9 cellular contexts compared by ENCODE assay signal in genomic region chr16:27920391-27920891, GRCh38.
DNase-seq lines count a peak whose midpoint lies in the region; ATAC-seq lines count a peak whose summit lies in the region.
"Had no signal": no experiment of that assay in that cellular context is flagged by ENCODE, and none has a peak within 500 bp of the region (broad histone marks: within the 10 kb centered on the region; RNA-seq: fewer than 3 reads in every experiment).

No MANE protein-coding gene starts in this region.

- peak; percentile 9 for DNase-seq in DMS153 (lab: John Stamatoyannopoulos, UW)
- DNase-seq in NCI-H187 treated with DMSO at 0.1 percent for 48 hours (lab: John Stamatoyannopoulos, UW), result peak; percentile 13
- peak in 39 of 58 donors; percentile 3 to 77 (median 21) for DNase-seq in anterior cingulate cortex (lab: John Stamatoyannopoulos, UW)
- DNase-seq in left kidney (ENCODE audit: low read depth, low spot score), result peak; percentile 82
- DNase-seq in NCI-H128 (lab: John Stamatoyannopoulos, UW; ENCODE audit: unreplicated experiment), result no peak
- DNase-seq in stimulated activated CD4-positive, alpha-beta T cell treated with anti-CD3 and anti-CD28 coated beads, Interleukin-2, amount 100 ng/mL, for 48 hours, result no peak
- no peak for DNase-seq in activated naive CD4-positive, alpha-beta T cell treated with anti-CD3 and anti-CD28 coated beads for 36 hours
- no peak for DNase-seq in stimulated activated effector memory CD8-positive, alpha-beta T cell treated with anti-CD3 and anti-CD28 coated beads, Interleukin-12 subunit alpha, Interleukin-12 subunit beta, amount 100 ng/mL, for 72 hours (ENCODE audit: low spot score in 2 of 2)
- DNase-seq: activated naive CD8-positive, alpha-beta T cell treated with anti-CD3 and anti-CD28 coated beads, Interleukin-2, amount 10 ng/mL, durations not matched to agents 7 days and 5 days had no signal

- ATAC-seq in stimulated activated effector memory CD8-positive, alpha-beta T cell treated with anti-CD3 and anti-CD28 coated beads, Interleukin-12 subunit alpha, Interleukin-12 subunit beta, amount 100 ng/mL, for 72 hours, result no peak

- no peaks in the 10 kb centered on the region for H3K9me3 Mint-ChIP-seq in activated naive CD4-positive, alpha-beta T cell treated with anti-CD3 and anti-CD28 coated beads for 36 hours
- no peaks in the 10 kb centered on the region for H3K9me3 Mint-ChIP-seq in stimulated activated effector memory CD8-positive, alpha-beta T cell treated with anti-CD3 and anti-CD28 coated beads, Interleukin-12 subunit alpha, Interleukin-12 subunit beta, amount 100 ng/mL, for 72 hours
- H3K9me3 Mint-ChIP-seq: activated naive CD8-positive, alpha-beta T cell treated with anti-CD3 and anti-CD28 coated beads, Interleukin-2, amount 10 ng/mL, durations not matched to agents 7 days and 5 days had no signal

- H3K4me1 Mint-ChIP-seq in activated naive CD4-positive, alpha-beta T cell treated with anti-CD3 and anti-CD28 coated beads for 36 hours (ENCODE audit: low read depth), result peaks cover 2% of the 10 kb centered on the region
- peaks cover 6% of the 10 kb centered on the region for H3K4me1 Mint-ChIP-seq in stimulated activated effector memory CD8-positive, alpha-beta T cell treated with anti-CD3 and anti-CD28 coated beads, Interleukin-12 subunit alpha, Interleukin-12 subunit beta, amount 100 ng/mL, for 72 hours
- H3K4me1 Mint-ChIP-seq: activated naive CD8-positive, alpha-beta T cell treated with anti-CD3 and anti-CD28 coated beads, Interleukin-2, amount 10 ng/mL, durations not matched to agents 7 days and 5 days had no signal

- H3K4me3 Mint-ChIP-seq in activated naive CD4-positive, alpha-beta T cell treated with anti-CD3 and anti-CD28 coated beads for 36 hours, result no peak overlapping the region
- H3K4me3 Mint-ChIP-seq in stimulated activated effector memory CD8-positive, alpha-beta T cell treated with anti-CD3 and anti-CD28 coated beads, Interleukin-12 subunit alpha, Interleukin-12 subunit beta, amount 100 ng/mL, for 72 hours, result no peak overlapping the region
- H3K4me3 Mint-ChIP-seq: activated naive CD8-positive, alpha-beta T cell treated with anti-CD3 and anti-CD28 coated beads, Interleukin-2, amount 10 ng/mL, durations not matched to agents 7 days and 5 days had no signal

- H3K27me3 Mint-ChIP-seq in activated naive CD4-positive, alpha-beta T cell treated with anti-CD3 and anti-CD28 coated beads for 36 hours (ENCODE audit: low read depth), result peaks cover 29% of the 10 kb centered on the region

- CTCF ChIA-PET in activated naive CD4-positive, alpha-beta T cell treated with anti-CD3 and anti-CD28 coated beads for 36 hours (lab: Charles Lee), result no interaction called here

- H3K36me3 Mint-ChIP-seq in activated naive CD4-positive, alpha-beta T cell treated with anti-CD3 and anti-CD28 coated beads for 36 hours (ENCODE audit: low read depth), result no peaks in the 10 kb centered on the region
- H3K36me3 Mint-ChIP-seq in stimulated activated effector memory CD8-positive, alpha-beta T cell treated with anti-CD3 and anti-CD28 coated beads, Interleukin-12 subunit alpha, Interleukin-12 subunit beta, amount 100 ng/mL, for 72 hours, result no peaks in the 10 kb centered on the region
- H3K36me3 Mint-ChIP-seq: activated naive CD8-positive, alpha-beta T cell treated with anti-CD3 and anti-CD28 coated beads, Interleukin-2, amount 10 ng/mL, durations not matched to agents 7 days and 5 days had no signal

- intact Hi-C loops in activated naive CD4-positive, alpha-beta T cell treated with anti-CD3 and anti-CD28 coated beads for 36 hours (cut with micrococcal nuclease), result no loop called here

- H3K27ac Mint-ChIP-seq in activated naive CD4-positive, alpha-beta T cell treated with anti-CD3 and anti-CD28 coated beads for 36 hours, result no peak overlapping the region
- no peak overlapping the region for H3K27ac Mint-ChIP-seq in stimulated activated effector memory CD8-positive, alpha-beta T cell treated with anti-CD3 and anti-CD28 coated beads, Interleukin-12 subunit alpha, Interleukin-12 subunit beta, amount 100 ng/mL, for 72 hours
- H3K27ac Mint-ChIP-seq: activated naive CD8-positive, alpha-beta T cell treated with anti-CD3 and anti-CD28 coated beads, Interleukin-2, amount 10 ng/mL, durations not matched to agents 7 days and 5 days had no signal

Comparison
In these comparisons a context has a peak if more than half of its experiments do, and no peak if none do; other contexts are left out.
1. DNase-seq: peak in DMS153 (single experiment), NCI-H187 treated with DMSO at 0.1 percent for 48 hours (single experiment), anterior cingulate cortex (39 of 58) and left kidney (single experiment); none in NCI-H128 (single experiment), stimulated activated CD4-positive, alpha-beta T cell treated with anti-CD3 and anti-CD28 coated beads, Interleukin-2, amount 100 ng/mL, for 48 hours (0 of 2), activated naive CD4-positive, alpha-beta T cell treated with anti-CD3 and anti-CD28 coated beads for 36 hours (single experiment) and stimulated activated effector memory CD8-positive, alpha-beta T cell treated with anti-CD3 and anti-CD28 coated beads, Interleukin-12 subunit alpha, Interleukin-12 subunit beta, amount 100 ng/mL, for 72 hours (0 of 2).